8 cellular contexts compared by ENCODE assay signal in genomic region chr17:35345926-35346771, GRCh38. TPM values are rescaled to one million over a fixed set of nuclear protein-coding genes. Genes with fewer than 3 reads are reported as not detected.
DNase-seq lines count a peak whose midpoint lies in the region; ATAC-seq and TF ChIP-seq lines count a peak whose summit lies in the region.

No MANE protein-coding gene starts in this region.

- intact Hi-C loops in esophagus muscularis mucosa (cut with DNase I): no loop called here
- intact Hi-C loops in mucosa of descending colon (cut with DNase I, micrococcal nuclease): no loop called here
- intact Hi-C loops in upper lobe of right lung (cut with DNase I): no loop called here

- H3K27ac ChIP-seq in AG04450 (ENCODE audit: low read depth, low read length) (no peak overlapping the region), esophagus muscularis mucosa (replicated peaks in 1 of 4) (peak overlapping the region; percentile 50 to 67 (median 62)), upper lobe of right lung (peak overlapping the region; percentile 78)

- no peak for TF ChIP-seq CTCF in AG04450 (IDR thresholded peaks at IDR 0.05; ENCODE audit: low read depth, low read length)
- TF ChIP-seq CTCF in esophagus muscularis mucosa (IDR thresholded peaks at IDR 0.05): no peak
- no peak for TF ChIP-seq CTCF in mucosa of descending colon (IDR thresholded peaks at IDR 0.05)
- no peak for TF ChIP-seq CTCF in upper lobe of right lung (IDR thresholded peaks at IDR 0.05)

- ATAC-seq in mucosa of descending colon (peak; percentile 71), upper lobe of right lung (peak; percentile 95), GM18520 (IDR thresholded peaks at IDR 0.05; ENCODE audit: unreplicated experiment) (no peak)

- no peaks in the 10 kb centered on the region for H3K9me3 ChIP-seq in AG04450 (ENCODE audit: control insufficient read depth, insufficient read depth, low read length)
- peaks cover 0 to 5% (median 1%) of the 10 kb centered on the region in 4 donors for H3K9me3 ChIP-seq in esophagus muscularis mucosa
- H3K9me3 ChIP-seq in mucosa of descending colon: no peaks in the 10 kb centered on the region
- no peaks in the 10 kb centered on the region for H3K9me3 ChIP-seq in upper lobe of right lung

- CTCF ChIA-PET in AG04450 (lab: Charles Lee): interaction anchor here (0.7 to 1.7 kb wide), 6 partner anchors 32 to 226 kb away, joined by 3 to 5 read pairs (median 4); no protein-coding TSS in a partner anchor

- 4% methylated on average over 39 of the region's 40 CpGs for WGBS in esophagus muscularis mucosa

- no peak for TF ChIP-seq POLR2A in esophagus muscularis mucosa (IDR thresholded peaks at IDR 0.05; ENCODE audit: low read depth)

- H3K4me3 ChIP-seq in AG04450 (ENCODE audit: low read depth, low read length) (peak overlapping the region; percentile 52), esophagus muscularis mucosa (peak overlapping the region; percentile 45 to 53 (median 48)), mucosa of descending colon (no peak overlapping the region), upper lobe of right lung (peak overlapping the region; percentile 55)

- POLR2A ChIA-PET in AG04450 (lab: Yijun Ruan, JAX): interaction anchor here (1.4 to 1.8 kb wide), 2 partner anchors 27 to 87 kb away, joined by 8 to 9 read pairs; partner anchors contain the start of gene SLFN11

- no peak for DNase-seq in AG04450 (ENCODE audit: low read depth, low spot score)
- DNase-seq in HCEC 1CT: peak; percentile 57
- peak; percentile 20 for DNase-seq in activated CD4-positive, alpha-beta T cell treated with anti-CD3 and anti-CD28 coated beads, Interleukin-2, amount 50 U/mL, for 1 hour
- peak; percentile 93 for DNase-seq in esophagus muscularis mucosa (ENCODE audit: extremely low spot score)
- DNase-seq in mucosa of descending colon: peak; percentile 49 to 71 (median 64)
- DNase-seq in upper lobe of right lung: peak; percentile 85
- DNase-seq in NCI-H2029 treated with DMSO at 0.1 percent for 48 hours (lab: John Stamatoyannopoulos, UW): no peak

- no peak for TF ChIP-seq EP300 in esophagus muscularis mucosa (IDR thresholded peaks at IDR 0.05)

- H3K4me1 ChIP-seq in esophagus muscularis mucosa: peaks cover 19 to 23% (median 21%) of the 10 kb centered on the region in 4 donors
- no peaks in the 10 kb centered on the region for H3K4me1 ChIP-seq in mucosa of descending colon (ENCODE audit: low read depth)
- peaks cover 18% of the 10 kb centered on the region for H3K4me1 ChIP-seq in upper lobe of right lung

- H3K36me3 ChIP-seq in esophagus muscularis mucosa: no peaks in the 10 kb centered on the region
- no peaks in the 10 kb centered on the region for H3K36me3 ChIP-seq in mucosa of descending colon (ENCODE audit: low read depth)
- peaks cover 6% of the 10 kb centered on the region for H3K36me3 ChIP-seq in upper lobe of right lung

- H3K27me3 ChIP-seq in AG04450 (ENCODE audit: control insufficient read depth, insufficient read depth, low read length) (peaks cover 10% of the 10 kb centered on the region), esophagus muscularis mucosa (peaks cover 0 to 44% (median 12%) of the 10 kb centered on the region in 4 donors), upper lobe of right lung (no peaks in the 10 kb centered on the region)

RNA-seq across cellular contexts. Expression of gene SLFN11, which starts 27.3 kb away (rescaled TPM):
- 53.3 and 73.2 TPM in 2 replicates for polyA plus RNA-seq in AG04450 (2011; rRNA removed)
- 80.3 and 90.2 TPM in 2 replicates for polyA minus RNA-seq in AG04450 (2011; rRNA and poly(A)+ RNA removed)
- 10 to 100 TPM; 16.2 to 30.5 (median 22.7) TPM for total RNA-seq in esophagus muscularis mucosa
- 10 to 100 TPM in 2 of 3 donors, 1 to 10 TPM in 1; 4.2 to 19.5 (median 10.3) TPM for total RNA-seq in mucosa of descending colon
- total RNA-seq in upper lobe of right lung: 75.7 TPM

Comparison
In these comparisons a context has a peak if more than half of its experiments do, and no peak if none do; other contexts are left out.
1. DNase-seq: peak in HCEC 1CT (single experiment), activated CD4-positive, alpha-beta T cell treated with anti-CD3 and anti-CD28 coated beads, Interleukin-2, amount 50 U/mL, for 1 hour (single experiment), esophagus muscularis mucosa (single experiment), mucosa of descending colon (3 of 3) and upper lobe of right lung (single experiment); none in AG04450 (single experiment) and NCI-H2029 treated with DMSO at 0.1 percent for 48 hours (single experiment).